8 cellular contexts compared by ENCODE assay signal in genomic region chr1:109667452-109668122, GRCh38. TPM values are rescaled to one million over a fixed set of nuclear protein-coding genes. Genes with fewer than 3 reads are reported as not detected.
DNase-seq lines count a peak whose midpoint lies in the region; ATAC-seq and TF ChIP-seq lines count a peak whose summit lies in the region.

Gene GSTM2 (plus strand): TSS chr1:109668057. CDS start chr1:109668116, 59 bp downstream.

- ATAC-seq in GM19463 (IDR thresholded peaks at IDR 0.05; ENCODE audit: unreplicated experiment) (peak; percentile 99), right cardiac atrium (peak; percentile 100), psoas muscle (peak; percentile 98 to 99 (median 98)), upper lobe of left lung (ENCODE audit: low FRiP score in 2 of 2) (peak; percentile 97 to 100)

- H3K27ac ChIP-seq in HUES6 (ENCODE audit: low read depth, low read length) (no peak within 1 kb of the TSS), adrenal gland (peak within 1 kb of the TSS in 1 of 5 donors; percentile 51), right cardiac atrium (ENCODE audit: low read length) (no peak within 1 kb of the TSS), psoas muscle (peak within 1 kb of the TSS; percentile 79), upper lobe of left lung (peak within 1 kb of the TSS in 3 of 4 donors; percentile 9 to 53 (median 46))

- TF ChIP-seq POLR2A in adrenal gland (IDR thresholded peaks at IDR 0.05) (peak in 1 of 2 donors; percentile 46), upper lobe of left lung (IDR thresholded peaks at IDR 0.05) (peak in 1 of 4 donors; percentile 16)

- DNase-seq in BJ (ENCODE audit: low read depth) (peak; percentile 42), adrenal gland (peak; percentile 91 to 97 (median 93)), right cardiac atrium (peak; percentile 96 to 99 (median 98)), psoas muscle (peak; percentile 94 to 96), upper lobe of left lung (peak; percentile 95 to 98)

- intact Hi-C loops in T-helper 1 cell treated with Interleukin-12 subunit alpha and Interleukin-12 subunit beta and Interleukin-4 antibody, amounts not matched to agents 30 ng/mL and 1 ng/mL, for 36 hours (cut with micrococcal nuclease): loop anchor here (1.0 to 2.0 kb wide), 5 partner anchors 11 to 73 kb away; partner anchors contain the start of genes GSTM1 and GSTM4
- intact Hi-C loops in adrenal gland (cut with DNase I): no loop called here
- intact Hi-C loops in right cardiac atrium (cut with DNase I): no loop called here
- intact Hi-C loops in psoas muscle (cut with DNase I): no loop called here

- no peaks in the 10 kb centered on the region for H3K27me3 ChIP-seq in BJ (ENCODE audit: control insufficient read depth, insufficient read depth, low read length)
- H3K27me3 ChIP-seq in HUES6 (ENCODE audit: control insufficient read depth, insufficient read depth, low read length): no peaks in the 10 kb centered on the region
- no peaks in the 10 kb centered on the region for H3K27me3 ChIP-seq in adrenal gland
- H3K27me3 ChIP-seq in right cardiac atrium (ENCODE audit: control insufficient read depth, insufficient read depth): no peaks in the 10 kb centered on the region
- no peaks in the 10 kb centered on the region for H3K27me3 ChIP-seq in psoas muscle (ENCODE audit: insufficient read depth in 3 of 3, low read length in 2 of 3)
- no peaks in the 10 kb centered on the region for H3K27me3 ChIP-seq in upper lobe of left lung

- no peak within 1 kb of the TSS for H3K9ac ChIP-seq in HUES6 (ENCODE audit: low read length)

- peak within 1 kb of the TSS; percentile 65 for H3K4me3 ChIP-seq in BJ (ENCODE audit: low read depth, low read length)
- peak within 1 kb of the TSS; percentile 60 for H3K4me3 ChIP-seq in HUES6 (ENCODE audit: low read depth, low read length)
- peak within 1 kb of the TSS in 2 of 4 donors; percentile 45 to 58 for H3K4me3 ChIP-seq in adrenal gland
- H3K4me3 ChIP-seq in right cardiac atrium (ENCODE audit: low read length): peak within 1 kb of the TSS; percentile 81
- peak within 1 kb of the TSS; percentile 72 for H3K4me3 ChIP-seq in psoas muscle
- H3K4me3 ChIP-seq in upper lobe of left lung: peak within 1 kb of the TSS; percentile 33 to 63 (median 58)

- no peak for TF ChIP-seq EP300 in upper lobe of left lung (IDR thresholded peaks at IDR 0.05)

- H3K4me1 ChIP-seq in HUES6 (ENCODE audit: control insufficient read depth, insufficient read depth, low read length) (peaks cover 9% of the 10 kb centered on the region; the same call in 1 of the 2 replicates), adrenal gland (replicated peaks in 1 of 2) (peaks cover 0 to 8% of the 10 kb centered on the region in 2 donors), right cardiac atrium (ENCODE audit: control insufficient read depth, insufficient read depth, low read length) (peaks cover 2% of the 10 kb centered on the region), psoas muscle (peaks cover 18% of the 10 kb centered on the region), upper lobe of left lung (peaks cover 7 to 16% (median 10%) of the 10 kb centered on the region in 4 donors)

- POLR2A ChIA-PET in BJ (lab: Charles Lee): no interaction called here

- TF ChIP-seq CTCF in BJ (IDR thresholded peaks at IDR 0.05; ENCODE audit: insufficient read depth, low read depth, low read length) (no peak), adrenal gland (IDR thresholded peaks at IDR 0.05) (no peak), psoas muscle (IDR thresholded peaks at IDR 0.05) (no peak), upper lobe of left lung (IDR thresholded peaks at IDR 0.05) (no peak)

- 7 to 12% (median 8%) methylated on average over 12 to 22 of the region's 22 CpGs for WGBS in adrenal gland, 4 donors
- WGBS in right cardiac atrium: 8% methylated on average over 22 of the region's 22 CpGs
- WGBS in psoas muscle, 3 donors: 10 to 13% (median 11%) methylated on average over 22 of the region's 22 CpGs
- 7 to 16% methylated on average over 17 to 22 of the region's 22 CpGs for WGBS in upper lobe of left lung, 2 donors

- H3K36me3 ChIP-seq in BJ (ENCODE audit: control insufficient read depth, insufficient read depth, low read length): 0 out of 2 replicates have a peak, but pooled peaks cover 3% of the 10 kb centered on the region
- no peaks in the 10 kb centered on the region for H3K36me3 ChIP-seq in HUES6 (ENCODE audit: control insufficient read depth, insufficient read depth, low read length)
- no peaks in the 10 kb centered on the region for H3K36me3 ChIP-seq in adrenal gland (replicated peaks in 1 of 2)
- peaks cover 0 to 29% of the 10 kb centered on the region in 2 donors for H3K36me3 ChIP-seq in psoas muscle (ENCODE audit: insufficient read depth in 1 of 2, low read depth in 1 of 2)
- peaks cover 0 to 3% (median 0%) of the 10 kb centered on the region in 4 donors for H3K36me3 ChIP-seq in upper lobe of left lung

- CTCF ChIA-PET in BJ (lab: Yijun Ruan, JAX): interaction anchor here (0.6 to 1.5 kb wide), 4 partner anchors 16 to 115 kb away, joined by 3 to 7 read pairs (median 4); no protein-coding TSS in a partner anchor

- H3K9me3 ChIP-seq in HUES6 (ENCODE audit: control insufficient read depth, insufficient read depth, low read depth, low read length) (no peaks in the 10 kb centered on the region), adrenal gland (replicated peaks in 1 of 3) (no peaks in the 10 kb centered on the region), right cardiac atrium (ENCODE audit: control insufficient read depth, low read length) (no peaks in the 10 kb centered on the region), psoas muscle (no peaks in the 10 kb centered on the region), upper lobe of left lung (no peaks in the 10 kb centered on the region)

RNA-seq across cellular contexts. Expression of gene GSTM2, which starts in this region (rescaled TPM):
- polyA plus RNA-seq in BJ (2011; rRNA removed): 49.0 and 62.3 TPM in 2 replicates
- polyA minus RNA-seq in BJ (2011; rRNA and poly(A)+ RNA removed): 16.3 and 26.2 TPM in 2 replicates
- total RNA-seq in T-helper 1 cell treated with Interleukin-12 subunit alpha and Interleukin-12 subunit beta and Interleukin-4 antibody, amounts not matched to agents 30 ng/mL and 1 ng/mL, for 36 hours: 49.8 and 52.0 TPM in 2 replicates
- 100 to 1,000 TPM in 2 of 8 donors, 10 to 100 TPM in 6; 17.2 to 105 (median 63.4) TPM for total RNA-seq in adrenal gland
- 100 to 1,000 TPM in 2 of 3 donors, 10 to 100 TPM in 1; 37.3 to 495 (median 360) TPM for polyA plus RNA-seq in adrenal gland
- total RNA-seq in right cardiac atrium: 10 to 100 TPM; 50.3 to 92.8 (median 72.6) TPM
- polyA plus RNA-seq in right cardiac atrium: 99.5 TPM
- 100 to 1,000 TPM in 2 of 4 donors, 10 to 100 TPM in 2; 38.7 to 175 (median 105) TPM for total RNA-seq in psoas muscle
- 10 to 100 TPM; 35.5 to 86.8 (median 61.4) TPM for polyA plus RNA-seq in psoas muscle
- total RNA-seq in upper lobe of left lung: 100 to 1,000 TPM in 1 of 6 donors, 10 to 100 TPM in 5; 19.0 to 263 (median 31.6) TPM

Comparison
In these comparisons a context has a peak if more than half of its experiments do, and no peak if none do; other contexts are left out.
1. DNase-seq: peak in every context shown above with its lines; median percentile 98 in right cardiac atrium; 96 in upper lobe of left lung; 95 in psoas muscle; 93 in adrenal gland; 42 in BJ.
2. H3K27ac ChIP-seq: peak in psoas muscle (single experiment) and upper lobe of left lung (3 of 4); none in HUES6 (single experiment) and right cardiac atrium (single experiment).
3. Peak in every context shown above with its lines, with median percentiles within 50 percentile points of each other: ATAC-seq.